ENCODE assay signal across 1 cellular context in genomic region chr1:42766723-42767509, GRCh38.
TF ChIP-seq lines count a peak whose summit lies in the region.

TSS of gene C1orf50 (plus strand) at chr1:42767249. CDS start at chr1:42767312, 63 bp downstream.
A gene with protein sequence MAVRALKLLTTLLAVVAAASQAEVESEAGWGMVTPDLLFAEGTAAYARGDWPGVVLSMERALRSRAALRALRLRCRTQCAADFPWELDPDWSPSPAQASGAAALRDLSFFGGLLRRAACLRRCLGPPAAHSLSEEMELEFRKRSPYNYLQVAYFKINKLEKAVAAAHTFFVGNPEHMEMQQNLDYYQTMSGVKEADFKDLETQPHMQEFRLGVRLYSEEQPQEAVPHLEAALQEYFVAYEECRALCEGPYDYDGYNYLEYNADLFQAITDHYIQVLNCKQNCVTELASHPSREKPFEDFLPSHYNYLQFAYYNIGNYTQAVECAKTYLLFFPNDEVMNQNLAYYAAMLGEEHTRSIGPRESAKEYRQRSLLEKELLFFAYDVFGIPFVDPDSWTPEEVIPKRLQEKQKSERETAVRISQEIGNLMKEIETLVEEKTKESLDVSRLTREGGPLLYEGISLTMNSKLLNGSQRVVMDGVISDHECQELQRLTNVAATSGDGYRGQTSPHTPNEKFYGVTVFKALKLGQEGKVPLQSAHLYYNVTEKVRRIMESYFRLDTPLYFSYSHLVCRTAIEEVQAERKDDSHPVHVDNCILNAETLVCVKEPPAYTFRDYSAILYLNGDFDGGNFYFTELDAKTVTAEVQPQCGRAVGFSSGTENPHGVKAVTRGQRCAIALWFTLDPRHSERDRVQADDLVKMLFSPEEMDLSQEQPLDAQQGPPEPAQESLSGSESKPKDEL (minus strand): TSS chr1:42767028. CDS start chr1:42766971, 57 bp downstream.

TF ChIP-seq in HepG2, 621 proteins besides CTCF, POLR2A, EP300 and RAD21 (continued from another document and continues in another):
- TF ChIP-seq, protein P1, sequence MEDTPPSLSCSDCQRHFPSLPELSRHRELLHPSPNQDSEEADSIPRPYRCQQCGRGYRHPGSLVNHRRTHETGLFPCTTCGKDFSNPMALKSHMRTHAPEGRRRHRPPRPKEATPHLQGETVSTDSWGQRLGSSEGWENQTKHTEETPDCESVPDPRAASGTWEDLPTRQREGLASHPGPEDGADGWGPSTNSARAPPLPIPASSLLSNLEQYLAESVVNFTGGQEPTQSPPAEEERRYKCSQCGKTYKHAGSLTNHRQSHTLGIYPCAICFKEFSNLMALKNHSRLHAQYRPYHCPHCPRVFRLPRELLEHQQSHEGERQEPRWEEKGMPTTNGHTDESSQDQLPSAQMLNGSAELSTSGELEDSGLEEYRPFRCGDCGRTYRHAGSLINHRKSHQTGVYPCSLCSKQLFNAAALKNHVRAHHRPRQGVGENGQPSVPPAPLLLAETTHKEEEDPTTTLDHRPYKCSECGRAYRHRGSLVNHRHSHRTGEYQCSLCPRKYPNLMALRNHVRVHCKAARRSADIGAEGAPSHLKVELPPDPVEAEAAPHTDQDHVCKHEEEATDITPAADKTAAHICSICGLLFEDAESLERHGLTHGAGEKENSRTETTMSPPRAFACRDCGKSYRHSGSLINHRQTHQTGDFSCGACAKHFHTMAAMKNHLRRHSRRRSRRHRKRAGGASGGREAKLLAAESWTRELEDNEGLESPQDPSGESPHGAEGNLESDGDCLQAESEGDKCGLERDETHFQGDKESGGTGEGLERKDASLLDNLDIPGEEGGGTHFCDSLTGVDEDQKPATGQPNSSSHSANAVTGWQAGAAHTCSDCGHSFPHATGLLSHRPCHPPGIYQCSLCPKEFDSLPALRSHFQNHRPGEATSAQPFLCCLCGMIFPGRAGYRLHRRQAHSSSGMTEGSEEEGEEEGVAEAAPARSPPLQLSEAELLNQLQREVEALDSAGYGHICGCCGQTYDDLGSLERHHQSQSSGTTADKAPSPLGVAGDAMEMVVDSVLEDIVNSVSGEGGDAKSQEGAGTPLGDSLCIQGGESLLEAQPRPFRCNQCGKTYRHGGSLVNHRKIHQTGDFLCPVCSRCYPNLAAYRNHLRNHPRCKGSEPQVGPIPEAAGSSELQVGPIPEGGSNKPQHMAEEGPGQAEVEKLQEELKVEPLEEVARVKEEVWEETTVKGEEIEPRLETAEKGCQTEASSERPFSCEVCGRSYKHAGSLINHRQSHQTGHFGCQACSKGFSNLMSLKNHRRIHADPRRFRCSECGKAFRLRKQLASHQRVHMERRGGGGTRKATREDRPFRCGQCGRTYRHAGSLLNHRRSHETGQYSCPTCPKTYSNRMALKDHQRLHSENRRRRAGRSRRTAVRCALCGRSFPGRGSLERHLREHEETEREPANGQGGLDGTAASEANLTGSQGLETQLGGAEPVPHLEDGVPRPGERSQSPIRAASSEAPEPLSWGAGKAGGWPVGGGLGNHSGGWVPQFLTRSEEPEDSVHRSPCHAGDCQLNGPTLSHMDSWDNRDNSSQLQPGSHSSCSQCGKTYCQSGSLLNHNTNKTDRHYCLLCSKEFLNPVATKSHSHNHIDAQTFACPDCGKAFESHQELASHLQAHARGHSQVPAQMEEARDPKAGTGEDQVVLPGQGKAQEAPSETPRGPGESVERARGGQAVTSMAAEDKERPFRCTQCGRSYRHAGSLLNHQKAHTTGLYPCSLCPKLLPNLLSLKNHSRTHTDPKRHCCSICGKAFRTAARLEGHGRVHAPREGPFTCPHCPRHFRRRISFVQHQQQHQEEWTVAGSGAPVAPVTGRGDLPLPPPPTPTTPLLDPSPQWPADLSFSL (CRISPR knock-in tag; IDR thresholded peaks at IDR 0.05), result no peak
- peak; percentile 70; the same call in 1 of the 2 replicates for TF ChIP-seq GLI4 (CRISPR knock-in tag; IDR thresholded peaks at IDR 0.05; ENCODE audit: borderline replicate concordance)
- peak; percentile 66 for TF ChIP-seq NFYB (CRISPR knock-in tag; IDR thresholded peaks at IDR 0.05)
- TF ChIP-seq ZC3H13 (CRISPR knock-in tag; IDR thresholded peaks at IDR 0.05), result no peak
- TF ChIP-seq NCOA1 (CRISPR knock-in tag; IDR thresholded peaks at IDR 0.05), result peak; percentile 90
- TF ChIP-seq ZNF839 (CRISPR knock-in tag; IDR thresholded peaks at IDR 0.05; ENCODE audit: borderline replicate concordance), result 0 out of 2 replicates have a peak, but pooled peaks have one; percentile 53
- TF ChIP-seq HMGXB4 (CRISPR knock-in tag; IDR thresholded peaks at IDR 0.05; ENCODE audit: borderline replicate concordance in 1 of 2, low read depth in 1 of 2), result peak; percentile 40 to 73; a peak in 3 of 4 replicates
- peak; percentile 52 for TF ChIP-seq ZNF430 (CRISPR knock-in tag; IDR thresholded peaks at IDR 0.05)
- TF ChIP-seq ZFY (CRISPR knock-in tag; IDR thresholded peaks at IDR 0.05), result peak; percentile 88
- TF ChIP-seq, protein P2, sequence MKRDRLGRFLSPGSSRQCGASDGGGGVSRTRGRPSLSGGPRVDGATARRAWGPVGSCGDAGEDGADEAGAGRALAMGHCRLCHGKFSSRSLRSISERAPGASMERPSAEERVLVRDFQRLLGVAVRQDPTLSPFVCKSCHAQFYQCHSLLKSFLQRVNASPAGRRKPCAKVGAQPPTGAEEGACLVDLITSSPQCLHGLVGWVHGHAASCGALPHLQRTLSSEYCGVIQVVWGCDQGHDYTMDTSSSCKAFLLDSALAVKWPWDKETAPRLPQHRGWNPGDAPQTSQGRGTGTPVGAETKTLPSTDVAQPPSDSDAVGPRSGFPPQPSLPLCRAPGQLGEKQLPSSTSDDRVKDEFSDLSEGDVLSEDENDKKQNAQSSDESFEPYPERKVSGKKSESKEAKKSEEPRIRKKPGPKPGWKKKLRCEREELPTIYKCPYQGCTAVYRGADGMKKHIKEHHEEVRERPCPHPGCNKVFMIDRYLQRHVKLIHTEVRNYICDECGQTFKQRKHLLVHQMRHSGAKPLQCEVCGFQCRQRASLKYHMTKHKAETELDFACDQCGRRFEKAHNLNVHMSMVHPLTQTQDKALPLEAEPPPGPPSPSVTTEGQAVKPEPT (CRISPR knock-in tag; IDR thresholded peaks at IDR 0.05; ENCODE audit: low read depth), result peak; percentile 62; the same call in 1 of the 2 replicates
- TF ChIP-seq ZBTB7B (CRISPR knock-in tag; IDR thresholded peaks at IDR 0.05), result peak; percentile 75
- peak; percentile 29; the same call in 1 of the 2 replicates for TF ChIP-seq KLF9 (CRISPR knock-in tag; IDR thresholded peaks at IDR 0.05; ENCODE audit: low read depth)
- peak; percentile 54; the same call in 1 of the 2 replicates for TF ChIP-seq ZFYVE20 (CRISPR knock-in tag; IDR thresholded peaks at IDR 0.05; ENCODE audit: borderline replicate concordance, low read depth)
- TF ChIP-seq EZH2 (conservative IDR thresholded peaks at IDR 0.05; ENCODE audit: low read depth, low read length), result no peak
- peak; percentile 96; the same call in 1 of the 2 replicates for TF ChIP-seq ZNF558 (CRISPR knock-in tag; IDR thresholded peaks at IDR 0.05; ENCODE audit: borderline replicate concordance)
- TF ChIP-seq NR2F2 (IDR thresholded peaks at IDR 0.05; ENCODE audit: borderline replicate concordance, low read depth), result no peak
- TF ChIP-seq ZSCAN9 (CRISPR knock-in tag; IDR thresholded peaks at IDR 0.05; ENCODE audit: borderline replicate concordance), result peak; percentile 75
- no peak; the same call in 1 of the 2 replicates for TF ChIP-seq ZBTB38 (CRISPR knock-in tag; IDR thresholded peaks at IDR 0.05)
- TF ChIP-seq, protein P3, sequence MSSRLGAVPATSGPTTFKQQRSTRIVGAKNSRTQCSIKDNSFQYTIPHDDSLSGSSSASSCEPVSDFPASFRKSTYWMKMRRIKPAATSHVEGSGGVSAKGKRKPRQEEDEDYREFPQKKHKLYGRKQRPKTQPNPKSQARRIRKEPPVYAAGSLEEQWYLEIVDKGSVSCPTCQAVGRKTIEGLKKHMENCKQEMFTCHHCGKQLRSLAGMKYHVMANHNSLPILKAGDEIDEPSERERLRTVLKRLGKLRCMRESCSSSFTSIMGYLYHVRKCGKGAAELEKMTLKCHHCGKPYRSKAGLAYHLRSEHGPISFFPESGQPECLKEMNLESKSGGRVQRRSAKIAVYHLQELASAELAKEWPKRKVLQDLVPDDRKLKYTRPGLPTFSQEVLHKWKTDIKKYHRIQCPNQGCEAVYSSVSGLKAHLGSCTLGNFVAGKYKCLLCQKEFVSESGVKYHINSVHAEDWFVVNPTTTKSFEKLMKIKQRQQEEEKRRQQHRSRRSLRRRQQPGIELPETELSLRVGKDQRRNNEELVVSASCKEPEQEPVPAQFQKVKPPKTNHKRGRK (CRISPR knock-in tag; IDR thresholded peaks at IDR 0.05), result no peak
- TF ChIP-seq TOPORS (CRISPR knock-in tag; IDR thresholded peaks at IDR 0.05), result peak; percentile 90
- TF ChIP-seq, protein P4, sequence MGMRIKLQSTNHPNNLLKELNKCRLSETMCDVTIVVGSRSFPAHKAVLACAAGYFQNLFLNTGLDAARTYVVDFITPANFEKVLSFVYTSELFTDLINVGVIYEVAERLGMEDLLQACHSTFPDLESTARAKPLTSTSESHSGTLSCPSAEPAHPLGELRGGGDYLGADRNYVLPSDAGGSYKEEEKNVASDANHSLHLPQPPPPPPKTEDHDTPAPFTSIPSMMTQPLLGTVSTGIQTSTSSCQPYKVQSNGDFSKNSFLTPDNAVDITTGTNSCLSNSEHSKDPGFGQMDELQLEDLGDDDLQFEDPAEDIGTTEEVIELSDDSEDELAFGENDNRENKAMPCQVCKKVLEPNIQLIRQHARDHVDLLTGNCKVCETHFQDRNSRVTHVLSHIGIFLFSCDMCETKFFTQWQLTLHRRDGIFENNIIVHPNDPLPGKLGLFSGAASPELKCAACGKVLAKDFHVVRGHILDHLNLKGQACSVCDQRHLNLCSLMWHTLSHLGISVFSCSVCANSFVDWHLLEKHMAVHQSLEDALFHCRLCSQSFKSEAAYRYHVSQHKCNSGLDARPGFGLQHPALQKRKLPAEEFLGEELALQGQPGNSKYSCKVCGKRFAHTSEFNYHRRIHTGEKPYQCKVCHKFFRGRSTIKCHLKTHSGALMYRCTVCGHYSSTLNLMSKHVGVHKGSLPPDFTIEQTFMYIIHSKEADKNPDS (CRISPR knock-in tag; IDR thresholded peaks at IDR 0.05), result peak; percentile 51; the same call in 1 of the 2 replicates
- TF ChIP-seq, protein P5, sequence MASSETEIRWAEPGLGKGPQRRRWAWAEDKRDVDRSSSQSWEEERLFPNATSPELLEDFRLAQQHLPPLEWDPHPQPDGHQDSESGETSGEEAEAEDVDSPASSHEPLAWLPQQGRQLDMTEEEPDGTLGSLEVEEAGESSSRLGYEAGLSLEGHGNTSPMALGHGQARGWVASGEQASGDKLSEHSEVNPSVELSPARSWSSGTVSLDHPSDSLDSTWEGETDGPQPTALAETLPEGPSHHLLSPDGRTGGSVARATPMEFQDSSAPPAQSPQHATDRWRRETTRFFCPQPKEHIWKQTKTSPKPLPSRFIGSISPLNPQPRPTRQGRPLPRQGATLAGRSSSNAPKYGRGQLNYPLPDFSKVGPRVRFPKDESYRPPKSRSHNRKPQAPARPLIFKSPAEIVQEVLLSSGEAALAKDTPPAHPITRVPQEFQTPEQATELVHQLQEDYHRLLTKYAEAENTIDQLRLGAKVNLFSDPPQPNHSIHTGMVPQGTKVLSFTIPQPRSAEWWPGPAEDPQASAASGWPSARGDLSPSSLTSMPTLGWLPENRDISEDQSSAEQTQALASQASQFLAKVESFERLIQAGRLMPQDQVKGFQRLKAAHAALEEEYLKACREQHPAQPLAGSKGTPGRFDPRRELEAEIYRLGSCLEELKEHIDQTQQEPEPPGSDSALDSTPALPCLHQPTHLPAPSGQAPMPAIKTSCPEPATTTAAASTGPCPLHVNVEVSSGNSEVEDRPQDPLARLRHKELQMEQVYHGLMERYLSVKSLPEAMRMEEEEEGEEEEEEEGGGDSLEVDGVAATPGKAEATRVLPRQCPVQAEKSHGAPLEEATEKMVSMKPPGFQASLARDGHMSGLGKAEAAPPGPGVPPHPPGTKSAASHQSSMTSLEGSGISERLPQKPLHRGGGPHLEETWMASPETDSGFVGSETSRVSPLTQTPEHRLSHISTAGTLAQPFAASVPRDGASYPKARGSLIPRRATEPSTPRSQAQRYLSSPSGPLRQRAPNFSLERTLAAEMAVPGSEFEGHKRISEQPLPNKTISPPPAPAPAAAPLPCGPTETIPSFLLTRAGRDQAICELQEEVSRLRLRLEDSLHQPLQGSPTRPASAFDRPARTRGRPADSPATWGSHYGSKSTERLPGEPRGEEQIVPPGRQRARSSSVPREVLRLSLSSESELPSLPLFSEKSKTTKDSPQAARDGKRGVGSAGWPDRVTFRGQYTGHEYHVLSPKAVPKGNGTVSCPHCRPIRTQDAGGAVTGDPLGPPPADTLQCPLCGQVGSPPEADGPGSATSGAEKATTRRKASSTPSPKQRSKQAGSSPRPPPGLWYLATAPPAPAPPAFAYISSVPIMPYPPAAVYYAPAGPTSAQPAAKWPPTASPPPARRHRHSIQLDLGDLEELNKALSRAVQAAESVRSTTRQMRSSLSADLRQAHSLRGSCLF (CRISPR knock-in tag; IDR thresholded peaks at IDR 0.05; ENCODE audit: borderline replicate concordance), result no peak
- peak; percentile 61; the same call in 1 of the 2 replicates for TF ChIP-seq MED13 (CRISPR knock-in tag; IDR thresholded peaks at IDR 0.05)
- peak; percentile 26; the same call in 1 of the 2 replicates for TF ChIP-seq PHF21A (CRISPR knock-in tag; IDR thresholded peaks at IDR 0.05)
- peak; percentile 10; the same call in 1 of the 2 replicates for TF ChIP-seq YEATS2 (CRISPR knock-in tag; IDR thresholded peaks at IDR 0.05; ENCODE audit: borderline replicate concordance)
- TF ChIP-seq ZNF510 (CRISPR knock-in tag; IDR thresholded peaks at IDR 0.05; ENCODE audit: low read depth), result peak; percentile 95; the same call in 1 of the 2 replicates
- TF ChIP-seq HINFP (CRISPR knock-in tag; IDR thresholded peaks at IDR 0.05; ENCODE audit: low read depth), result peak; percentile 46; the same call in 1 of the 2 replicates
- peak; percentile 89 for TF ChIP-seq SALL2 (CRISPR knock-in tag; IDR thresholded peaks at IDR 0.05)
- peak; percentile 47 for TF ChIP-seq SKI (IDR thresholded peaks at IDR 0.05; ENCODE audit: partially characterized antibody)
